ENCODE assay signal across 19 cellular contexts in the genomic region with DNA sequence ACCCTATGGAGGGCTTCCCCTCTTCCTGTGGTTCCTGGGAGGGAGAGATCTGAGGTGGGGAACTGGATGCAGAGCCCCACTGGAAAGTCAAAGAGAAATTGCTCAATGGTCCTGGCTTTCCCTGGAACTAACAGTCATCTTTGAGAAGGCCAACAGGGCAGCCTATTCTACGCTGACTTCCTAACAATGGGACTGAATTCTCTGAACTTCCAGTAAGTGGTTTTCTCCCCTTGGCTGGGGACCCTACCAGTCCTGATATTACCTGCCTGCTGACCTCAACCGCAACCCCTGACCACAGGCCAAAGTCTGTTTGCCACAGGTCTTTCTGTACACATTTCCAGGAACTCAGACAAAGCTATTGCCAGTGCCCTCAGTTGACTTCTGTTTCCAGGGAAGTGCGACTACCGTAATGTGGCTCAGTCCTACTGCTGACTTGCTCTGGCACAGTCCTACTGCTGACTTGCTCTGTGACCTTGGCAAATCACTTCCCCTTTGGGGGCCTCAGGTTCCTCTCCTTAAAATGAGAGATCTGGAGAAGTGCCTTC. TPM values are rescaled to one million over a fixed set of nuclear protein-coding genes. Genes with fewer than 3 reads are reported as not detected.
A peak's percentile ranks its signal among the peaks of the same experiment; 100 is the strongest.
DNase-seq lines count a peak whose midpoint lies in the region; ATAC-seq and TF ChIP-seq lines count a peak whose summit lies in the region.
"Had no signal": no experiment of that assay in that cellular context is flagged by ENCODE, and none has a peak within 500 bp of the region (broad histone marks: within the 10 kb centered on the region; RNA-seq: fewer than 3 reads in every experiment).

No MANE protein-coding gene starts in this region.

- DNase-seq in Right ventricle myocardium superior (no peak), right atrium auricular region (ENCODE audit: low spot score) (no peak), WTC11 (ENCODE audit: low spot score) (no peak), lower lobe of right lung (no peak), HEK293T (ENCODE audit: extremely low spot score) (no peak), NCI-H1436 (lab: John Stamatoyannopoulos, UW) (no peak)
- DNase-seq: activated CD4-positive, alpha-beta T cell treated with anti-CD3 and anti-CD28 coated beads, Interleukin-2, amount 50 U/mL, for 4 hours; activated T-cell treated with anti-CD3 and anti-CD28 coated beads, Interleukin-2, amount 50 U/mL, for 24 hours; CD4-positive, alpha-beta T cell; DND-41; effector memory CD8-positive, alpha-beta T cell; NCI-H1092; ovary; stimulated activated naive CD4-positive, alpha-beta T cell had no signal

- H3K4me3 ChIP-seq in right atrium auricular region (no peak overlapping the region), lower lobe of right lung (no peak overlapping the region)
- H3K4me3 ChIP-seq: cardiac muscle cell, ovary, upper lobe of left lung had no signal

- ATAC-seq in Right ventricle myocardium superior (ENCODE audit: poor library complexity) (peak; percentile 93), WTC11 (no peak), lower lobe of right lung (peak; percentile 76 to 83), GM19452 (IDR thresholded peaks at IDR 0.05; ENCODE audit: unreplicated experiment) (no peak), HG03432 (IDR thresholded peaks at IDR 0.05; ENCODE audit: unreplicated experiment) (no peak)
- ATAC-seq: effector memory CD8-positive, alpha-beta T cell had no signal

- H3K4me1 Mint-ChIP-seq in WTC11, result no peaks in the 10 kb centered on the region

- H3K4me1 ChIP-seq in right atrium auricular region (no peaks in the 10 kb centered on the region), lower lobe of right lung (peaks cover 10% of the 10 kb centered on the region)
- H3K4me1 ChIP-seq: upper lobe of left lung had no signal

- no peaks in the 10 kb centered on the region for H3K9me3 Mint-ChIP-seq in WTC11
- H3K9me3 Mint-ChIP-seq: activated T-cell treated with anti-CD3 and anti-CD28 coated beads, Interleukin-2, amount 50 U/mL, for 24 hours; CD4-positive, alpha-beta T cell; effector memory CD8-positive, alpha-beta T cell had no signal

- TF ChIP-seq CTCF in right atrium auricular region (IDR thresholded peaks at IDR 0.05), result no peak
- TF ChIP-seq CTCF in WTC11 (IDR thresholded peaks at IDR 0.05), result no peak
- TF ChIP-seq CTCF in lower lobe of right lung (IDR thresholded peaks at IDR 0.05), result no peak

- no peaks in the 10 kb centered on the region for H3K36me3 Mint-ChIP-seq in WTC11

- H3K36me3 ChIP-seq in right atrium auricular region, result no peaks in the 10 kb centered on the region
- H3K36me3 ChIP-seq in lower lobe of right lung, result no peaks in the 10 kb centered on the region
- H3K36me3 ChIP-seq: cardiac muscle cell, ovary, upper lobe of left lung had no signal

- no peaks in the 10 kb centered on the region for H3K9me3 ChIP-seq in right atrium auricular region
- no peaks in the 10 kb centered on the region for H3K9me3 ChIP-seq in lower lobe of right lung
- H3K9me3 ChIP-seq: ovary, upper lobe of left lung had no signal

- no peak overlapping the region for H3K27ac Mint-ChIP-seq in WTC11
- H3K27ac Mint-ChIP-seq: activated T-cell treated with anti-CD3 and anti-CD28 coated beads, Interleukin-2, amount 50 U/mL, for 24 hours; CD4-positive, alpha-beta T cell; effector memory CD8-positive, alpha-beta T cell had no signal

- H3K27me3 ChIP-seq in right atrium auricular region, result no peaks in the 10 kb centered on the region
- H3K27me3 ChIP-seq in lower lobe of right lung (ENCODE audit: low read depth), result no peaks in the 10 kb centered on the region
- H3K27me3 ChIP-seq: cardiac muscle cell, ovary, upper lobe of left lung had no signal

- no peak overlapping the region for H3K27ac ChIP-seq in right atrium auricular region
- no peak overlapping the region for H3K27ac ChIP-seq in lower lobe of right lung
- H3K27ac ChIP-seq: cardiac muscle cell, ovary, upper lobe of left lung had no signal

- CTCF ChIA-PET in WTC11 (lab: Charles Lee) (interaction anchor here (0.6 kb wide), 1 partner anchor 1748 kb away, joined by 3 read pairs; no protein-coding TSS in a partner anchor), HEK293T (lab: Yijun Ruan, JAX) (no interaction called here)

- no peak overlapping the region for H3K4me3 Mint-ChIP-seq in WTC11
- H3K4me3 Mint-ChIP-seq: activated T-cell treated with anti-CD3 and anti-CD28 coated beads, Interleukin-2, amount 50 U/mL, for 24 hours; CD4-positive, alpha-beta T cell; effector memory CD8-positive, alpha-beta T cell had no signal

- POLR2A ChIA-PET in WTC11 (lab: Charles Lee) (no interaction called here), HEK293T (lab: Yijun Ruan, JAX) (no interaction called here)

- intact Hi-C loops in Right ventricle myocardium superior (cut with DNase I), result no loop called here
- intact Hi-C loops in lower lobe of right lung (cut with DNase I), result no loop called here

- no peaks in the 10 kb centered on the region; the same call in 1 of the 2 replicates for H3K27me3 Mint-ChIP-seq in WTC11 (ENCODE audit: low read depth)
- H3K27me3 Mint-ChIP-seq: CD4-positive, alpha-beta T cell had no signal

TF ChIP-seq in WTC11, 78 proteins besides CTCF, POLR2A, EP300 and RAD21:
- no peak for TF ChIP-seq KAT7 (CRISPR knock-in tag; IDR thresholded peaks at IDR 0.05; ENCODE audit: borderline replicate concordance)
- TF ChIP-seq GABPB1 (CRISPR knock-in tag; IDR thresholded peaks at IDR 0.05), result peak; percentile 91
TF ChIP-seq in WTC11: peak in this region for 1.

TF ChIP-seq in HEK293T, 16 proteins besides CTCF, POLR2A, EP300 and RAD21:
- TF ChIP-seq LEF1 (IDR thresholded peaks at IDR 0.05; ENCODE audit: borderline replicate concordance) (no peak), FOXA1 (IDR thresholded peaks at IDR 0.05) (no peak), BHLHE40 (IDR thresholded peaks at IDR 0.05; ENCODE audit: borderline replicate concordance) (no peak), FOXK2 (IDR thresholded peaks at IDR 0.05) (no peak), L3MBTL2 (conservative IDR thresholded peaks at IDR 0.05) (no peak), ARNT (IDR thresholded peaks at IDR 0.05) (no peak), SUZ12 (IDR thresholded peaks at IDR 0.05) (no peak)
- TF ChIP-seq, protein P1, sequence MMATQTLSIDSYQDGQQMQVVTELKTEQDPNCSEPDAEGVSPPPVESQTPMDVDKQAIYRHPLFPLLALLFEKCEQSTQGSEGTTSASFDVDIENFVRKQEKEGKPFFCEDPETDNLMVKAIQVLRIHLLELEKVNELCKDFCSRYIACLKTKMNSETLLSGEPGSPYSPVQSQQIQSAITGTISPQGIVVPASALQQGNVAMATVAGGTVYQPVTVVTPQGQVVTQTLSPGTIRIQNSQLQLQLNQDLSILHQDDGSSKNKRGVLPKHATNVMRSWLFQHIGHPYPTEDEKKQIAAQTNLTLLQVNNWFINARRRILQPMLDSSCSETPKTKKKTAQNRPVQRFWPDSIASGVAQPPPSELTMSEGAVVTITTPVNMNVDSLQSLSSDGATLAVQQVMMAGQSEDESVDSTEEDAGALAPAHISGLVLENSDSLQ (IDR thresholded peaks at IDR 0.05), result no peak

RNA-seq across cellular contexts. Expression of a gene that starts 55.3 kb away (rescaled TPM):
- not detected for total RNA-seq in Right ventricle myocardium superior
- not detected for total RNA-seq in right atrium auricular region
- total RNA-seq in WTC11 (2021), result 0.30 to 0.46 TPM in 2 of 3 replicates, not detected in the other
- 1.2 TPM for total RNA-seq in lower lobe of right lung
- total RNA-seq: cardiac muscle cell; CD4-positive, alpha-beta T cell had no signal

RNA-seq across cellular contexts. Expression of a gene that starts 55.9 kb away (rescaled TPM):
- not detected for total RNA-seq in Right ventricle myocardium superior
- not detected for total RNA-seq in right atrium auricular region
- 0.07 to 0.13 TPM in 2 of 3 replicates, not detected in the other for total RNA-seq in WTC11 (2021)
- not detected for total RNA-seq in lower lobe of right lung
- total RNA-seq: A673; cardiac muscle cell; CD4-positive, alpha-beta T cell had no signal

Comparison
In these comparisons a context has a peak if more than half of its experiments do, and no peak if none do; other contexts are left out.
1. ATAC-seq: peak in Right ventricle myocardium superior (single experiment) and lower lobe of right lung (2 of 2); none in WTC11 (single experiment), GM19452 (single experiment) and HG03432 (single experiment).